Comparison of ENCODE assay signal across 10 cellular contexts in the genomic region with DNA sequence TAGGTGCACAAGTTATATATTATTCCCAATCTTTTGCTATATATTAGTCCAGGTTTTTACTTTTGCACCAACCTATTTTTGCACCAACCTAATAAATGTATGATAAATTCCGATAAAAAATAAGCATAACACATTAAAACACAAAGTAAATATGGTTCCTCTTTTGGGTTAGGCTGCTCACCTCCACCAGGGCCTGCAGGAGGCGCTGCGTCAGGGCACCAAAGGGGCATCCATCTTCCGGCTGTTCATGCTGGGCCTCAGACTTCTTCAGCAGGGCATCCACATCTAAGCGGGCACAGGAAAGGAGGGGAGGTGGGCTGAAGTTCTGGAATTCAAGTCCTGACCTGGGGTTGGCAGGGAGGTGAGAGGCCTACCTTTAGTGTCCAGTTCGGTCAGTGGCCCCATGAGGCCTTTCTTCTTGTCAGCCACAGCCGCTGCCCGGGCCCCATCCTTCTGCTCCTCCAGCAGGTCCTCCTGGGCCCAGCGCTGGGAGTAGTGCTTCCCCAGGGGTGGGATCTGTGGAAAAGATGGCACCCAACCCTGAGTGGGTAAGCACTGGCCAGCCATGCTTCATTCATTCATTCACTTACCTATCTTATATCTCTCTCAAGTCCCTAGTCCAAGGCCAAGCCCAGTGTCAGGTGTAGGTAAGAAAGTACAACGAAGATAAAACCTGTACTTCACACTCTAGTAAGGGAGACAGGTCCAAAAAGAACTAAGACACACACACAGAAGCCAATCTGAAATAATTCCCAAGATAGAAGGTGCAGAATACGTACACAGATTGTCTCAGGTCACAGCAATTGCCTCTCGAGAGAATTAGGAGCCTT. TPM values are rescaled to one million over a fixed set of nuclear protein-coding genes. Genes with fewer than 3 reads are reported as not detected.
DNase-seq lines count a peak whose midpoint lies in the region; ATAC-seq and TF ChIP-seq lines count a peak whose summit lies in the region.
"Had no signal": no experiment of that assay in that cellular context is flagged by ENCODE, and none has a peak within 500 bp of the region (broad histone marks: within the 10 kb centered on the region; RNA-seq: fewer than 3 reads in every experiment).

No MANE protein-coding gene starts in this region.

- peak; percentile 67 for TF ChIP-seq CTCF in PC-3 (conservative IDR thresholded peaks at IDR 0.05; ENCODE audit: low read depth, low read length)

- H3K27ac ChIP-seq in PC-3 (ENCODE audit: low read length) = no peak overlapping the region
- H3K27ac ChIP-seq: vagina had no signal

- H3K9me3 ChIP-seq in PC-3 (ENCODE audit: low read length) = no peaks in the 10 kb centered on the region
- H3K9me3 ChIP-seq: vagina had no signal

- ATAC-seq in Right ventricle myocardium inferior = no peak
- no peak for ATAC-seq in PC-3
- ATAC-seq in stimulated activated memory B cell treated with anti-CD40 and anti-IgM and Interleukin-4, amounts not matched to agents 10 μg/mL and 1 μg/mL and 100 μg/mL, for 72 hours = no peak

- no TSS peak for BruUV-seq in PC-3 (replicated peaks; lab: Mats Ljungman, UMichigan)

- no peak overlapping the region for H3K4me3 Mint-ChIP-seq in stimulated activated memory B cell treated with anti-CD40 and anti-IgM and Interleukin-4, amounts not matched to agents 10 μg/mL and 1 μg/mL and 100 μg/mL, for 72 hours

- H3F3A ChIP-seq in PC-3 (ENCODE audit: low read length, unreplicated experiment) = no peaks in the 10 kb centered on the region

- H3K27me3 Mint-ChIP-seq in stimulated activated memory B cell treated with anti-CD40 and anti-IgM and Interleukin-4, amounts not matched to agents 10 μg/mL and 1 μg/mL and 100 μg/mL, for 72 hours = no peaks in the 10 kb centered on the region

- CTCF ChIA-PET in PC-3 (lab: Charles Lee) = no interaction called here

- intact Hi-C loops in Right ventricle myocardium inferior (cut with DNase I) (no loop called here), cardiac septum (cut with DNase I) (no loop called here), PC-3 (cut with micrococcal nuclease) (no loop called here)

- no peak overlapping the region for H3K4me3 ChIP-seq in PC-3 (ENCODE audit: low read length)
- H3K4me3 ChIP-seq: vagina had no signal

- H3K79me2 ChIP-seq in PC-3 (ENCODE audit: low read length) = no peaks in the 10 kb centered on the region

- H3K9me2 ChIP-seq in PC-3 (replicated peaks; ENCODE audit: low read length) = no peaks in the 10 kb centered on the region

- H4K20me1 ChIP-seq in PC-3 (ENCODE audit: low read length) = no peaks in the 10 kb centered on the region

- H3K9ac ChIP-seq in PC-3 (ENCODE audit: low read length) = no peak overlapping the region

- peaks cover 76% of the 10 kb centered on the region for H3K36me3 Mint-ChIP-seq in stimulated activated memory B cell treated with anti-CD40 and anti-IgM and Interleukin-4, amounts not matched to agents 10 μg/mL and 1 μg/mL and 100 μg/mL, for 72 hours

- peaks cover 10% of the 10 kb centered on the region; the same call in 1 of the 2 replicates for H3K36me3 ChIP-seq in PC-3 (ENCODE audit: low read depth, low read length)

- POLR2A ChIA-PET in PC-3 (lab: Charles Lee; ENCODE audit: unreplicated experiment) = no interaction called here

- peaks cover 4% of the 10 kb centered on the region; the same call in 1 of the 2 replicates for H3K4me1 ChIP-seq in PC-3 (ENCODE audit: insufficient read depth, low read length)

- peak overlapping the region; percentile 64 for H3K27ac Mint-ChIP-seq in stimulated activated memory B cell treated with anti-CD40 and anti-IgM and Interleukin-4, amounts not matched to agents 10 μg/mL and 1 μg/mL and 100 μg/mL, for 72 hours

- peak; percentile 50 for DNase-seq in Right ventricle myocardium inferior (ENCODE audit: missing footprints)
- no peak for DNase-seq in cardiac septum (ENCODE audit: low spot score)
- no peak for DNase-seq in PC-3
- DNase-seq in dermis blood vessel endothelial cell = peak; percentile 23
- DNase-seq in activated CD8-positive, alpha-beta memory T cell treated with anti-CD3 and anti-CD28 coated beads, Interleukin-2, amount 50 U/mL, for 4 hours = no peak
- DNase-seq in NCI-H446 treated with DMSO at 0.1 percent for 48 hours (lab: John Stamatoyannopoulos, UW) = no peak
- DNase-seq in cerebellar cortex (ENCODE audit: low spot score) = no peak
- DNase-seq: DMS79 had no signal

- no peak overlapping the region for H2AFZ ChIP-seq in PC-3 (ENCODE audit: low read length)

- no peak overlapping the region for H3K4me2 ChIP-seq in PC-3 (ENCODE audit: low read length)

- no peaks in the 10 kb centered on the region for H3K9me3 Mint-ChIP-seq in stimulated activated memory B cell treated with anti-CD40 and anti-IgM and Interleukin-4, amounts not matched to agents 10 μg/mL and 1 μg/mL and 100 μg/mL, for 72 hours

- H3K27me3 ChIP-seq in PC-3 (ENCODE audit: low read length) = no peaks in the 10 kb centered on the region
- H3K27me3 ChIP-seq: vagina had no signal

- H3K4me1 Mint-ChIP-seq in stimulated activated memory B cell treated with anti-CD40 and anti-IgM and Interleukin-4, amounts not matched to agents 10 μg/mL and 1 μg/mL and 100 μg/mL, for 72 hours = peaks cover 41% of the 10 kb centered on the region

RNA-seq across cellular contexts. Expression of gene TADA3, which starts 5.2 kb away (rescaled TPM):
- 48.4 TPM for total RNA-seq in Right ventricle myocardium inferior
- 50.1 TPM for total RNA-seq in cardiac septum
- total RNA-seq in PC-3 (2014; rRNA removed) = 85.4 and 85.9 TPM in 2 replicates
- 39.5 and 60.6 TPM in 2 replicates for total RNA-seq in dermis blood vessel endothelial cell

RNA-seq across cellular contexts. Expression of gene ARPC4, which starts 5.8 kb away (rescaled TPM):
- total RNA-seq in Right ventricle myocardium inferior (70.8 TPM), cardiac septum (79.8 TPM), PC-3 (2014; rRNA removed) (131 and 223 TPM in 2 replicates), dermis blood vessel endothelial cell (210 and 309 TPM in 2 replicates)

RNA-seq across cellular contexts. Expression of gene CAMK1, which starts 17.3 kb away (rescaled TPM):
- total RNA-seq in Right ventricle myocardium inferior = 18.4 TPM
- 10.0 TPM for total RNA-seq in cardiac septum
- total RNA-seq in PC-3 (2014; rRNA removed) = 36.6 and 53.2 TPM in 2 replicates
- total RNA-seq in dermis blood vessel endothelial cell = 34.7 and 40.3 TPM in 2 replicates

RNA-seq across cellular contexts. Expression of gene TTLL3, which starts 23.0 kb away (rescaled TPM):
- total RNA-seq in Right ventricle myocardium inferior = 10.6 TPM
- 19.5 TPM for total RNA-seq in cardiac septum
- total RNA-seq in PC-3 (2014; rRNA removed) = 8.4 and 11.6 TPM in 2 replicates
- total RNA-seq in dermis blood vessel endothelial cell = 9.3 and 20.3 TPM in 2 replicates

RNA-seq across cellular contexts. Expression of gene OGG1, which starts 37.3 kb away (rescaled TPM):
- total RNA-seq in Right ventricle myocardium inferior = 10.5 TPM
- 9.6 TPM for total RNA-seq in cardiac septum
- total RNA-seq in PC-3 (2014; rRNA removed) = 38.7 and 47.3 TPM in 2 replicates
- total RNA-seq in dermis blood vessel endothelial cell = 15.5 and 16.6 TPM in 2 replicates

Comparison
In these comparisons a context has a peak if more than half of its experiments do, and no peak if none do; other contexts are left out.
1. DNase-seq: peak in Right ventricle myocardium inferior (single experiment) and dermis blood vessel endothelial cell (single experiment); none in cardiac septum (single experiment), PC-3 (single experiment), activated CD8-positive, alpha-beta memory T cell treated with anti-CD3 and anti-CD28 coated beads, Interleukin-2, amount 50 U/mL, for 4 hours (single experiment), NCI-H446 treated with DMSO at 0.1 percent for 48 hours (single experiment) and cerebellar cortex (single experiment).